ENCODE assay signal across 1 cellular context in the genomic region with DNA sequence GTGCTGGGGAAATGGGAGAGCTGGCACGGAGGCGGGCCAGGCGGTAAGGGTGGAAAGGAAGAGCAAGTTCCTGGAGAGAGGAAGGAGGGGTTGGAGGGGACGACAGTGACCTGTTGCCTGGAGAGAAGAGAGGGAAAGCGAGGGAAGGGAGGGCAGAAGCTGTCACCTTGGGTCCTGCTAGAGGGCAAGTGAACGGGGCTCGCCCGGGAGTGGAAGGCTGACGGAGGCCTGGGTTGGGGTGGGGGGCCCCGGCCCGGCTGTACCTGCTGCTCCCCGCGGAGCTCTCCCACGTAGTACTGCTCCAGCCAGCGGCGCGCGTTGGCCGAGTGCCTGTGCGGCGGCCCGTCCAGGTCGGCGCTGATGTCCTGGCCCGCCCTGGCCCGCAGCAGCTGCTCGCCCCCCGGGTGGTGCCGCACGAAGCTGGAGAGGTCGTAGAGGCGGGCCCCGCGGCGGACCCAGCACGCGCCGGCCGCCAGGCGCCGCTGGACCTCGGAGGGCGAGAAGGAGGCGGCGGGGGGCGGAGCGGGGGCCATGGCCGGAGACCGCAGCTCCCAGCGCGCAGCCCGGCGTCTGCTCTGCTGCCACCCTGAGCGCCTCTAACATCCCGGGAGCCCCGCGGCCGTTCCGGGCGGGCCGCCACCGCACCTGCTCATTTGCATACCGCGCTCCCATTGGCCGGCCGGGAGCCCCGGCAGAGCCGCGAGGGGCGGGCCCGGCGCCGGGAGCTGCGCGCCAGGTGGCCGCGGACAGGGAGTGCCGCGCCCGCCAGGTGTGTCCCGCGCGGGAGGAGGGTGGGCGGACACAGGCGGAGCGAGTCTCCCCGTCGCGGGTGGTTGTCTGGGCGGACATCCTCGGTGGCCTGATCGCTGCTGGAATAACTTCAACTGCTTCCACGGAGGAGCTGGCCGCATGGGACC.
A peak's percentile ranks its signal among the peaks of the same experiment; 100 is the strongest.
TF ChIP-seq lines count a peak whose summit lies in the region.

A gene with protein sequence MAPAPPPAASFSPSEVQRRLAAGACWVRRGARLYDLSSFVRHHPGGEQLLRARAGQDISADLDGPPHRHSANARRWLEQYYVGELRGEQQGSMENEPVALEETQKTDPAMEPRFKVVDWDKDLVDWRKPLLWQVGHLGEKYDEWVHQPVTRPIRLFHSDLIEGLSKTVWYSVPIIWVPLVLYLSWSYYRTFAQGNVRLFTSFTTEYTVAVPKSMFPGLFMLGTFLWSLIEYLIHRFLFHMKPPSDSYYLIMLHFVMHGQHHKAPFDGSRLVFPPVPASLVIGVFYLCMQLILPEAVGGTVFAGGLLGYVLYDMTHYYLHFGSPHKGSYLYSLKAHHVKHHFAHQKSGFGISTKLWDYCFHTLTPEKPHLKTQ (minus strand): TSS at position 598 of the 917 bp plus-strand sequence. CDS start 65 bp downstream, at position 533.

TF ChIP-seq in HepG2, 621 proteins besides CTCF, POLR2A, EP300 and RAD21 (continued from another document and continues in another):
- TF ChIP-seq, protein P1, sequence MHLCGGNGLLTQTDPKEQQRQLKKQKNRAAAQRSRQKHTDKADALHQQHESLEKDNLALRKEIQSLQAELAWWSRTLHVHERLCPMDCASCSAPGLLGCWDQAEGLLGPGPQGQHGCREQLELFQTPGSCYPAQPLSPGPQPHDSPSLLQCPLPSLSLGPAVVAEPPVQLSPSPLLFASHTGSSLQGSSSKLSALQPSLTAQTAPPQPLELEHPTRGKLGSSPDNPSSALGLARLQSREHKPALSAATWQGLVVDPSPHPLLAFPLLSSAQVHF (CRISPR knock-in tag; IDR thresholded peaks at IDR 0.05): no peak
- TF ChIP-seq, protein P2, sequence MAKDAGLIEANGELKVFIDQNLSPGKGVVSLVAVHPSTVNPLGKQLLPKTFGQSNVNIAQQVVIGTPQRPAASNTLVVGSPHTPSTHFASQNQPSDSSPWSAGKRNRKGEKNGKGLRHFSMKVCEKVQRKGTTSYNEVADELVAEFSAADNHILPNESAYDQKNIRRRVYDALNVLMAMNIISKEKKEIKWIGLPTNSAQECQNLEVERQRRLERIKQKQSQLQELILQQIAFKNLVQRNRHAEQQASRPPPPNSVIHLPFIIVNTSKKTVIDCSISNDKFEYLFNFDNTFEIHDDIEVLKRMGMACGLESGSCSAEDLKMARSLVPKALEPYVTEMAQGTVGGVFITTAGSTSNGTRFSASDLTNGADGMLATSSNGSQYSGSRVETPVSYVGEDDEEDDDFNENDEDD (CRISPR knock-in tag; IDR thresholded peaks at IDR 0.05; ENCODE audit: borderline replicate concordance): peak; percentile 84; the same call in 1 of the 2 replicates
- TF ChIP-seq ZNF556 (CRISPR knock-in tag; IDR thresholded peaks at IDR 0.05; ENCODE audit: borderline replicate concordance): peak; percentile 79; the same call in 1 of the 2 replicates
- TF ChIP-seq ZNF33B (CRISPR knock-in tag; IDR thresholded peaks at IDR 0.05): peak; percentile 71; the same call in 1 of the 2 replicates
- TF ChIP-seq ZNF766 (CRISPR knock-in tag; IDR thresholded peaks at IDR 0.05; ENCODE audit: borderline replicate concordance): 0 out of 2 replicates have a peak, but pooled peaks have one; percentile 58
- TF ChIP-seq SNAI1 (CRISPR knock-in tag; IDR thresholded peaks at IDR 0.05; ENCODE audit: borderline replicate concordance): no peak
- peak; percentile 54; the same call in 1 of the 2 replicates for TF ChIP-seq PAX8 (CRISPR knock-in tag; IDR thresholded peaks at IDR 0.05; ENCODE audit: borderline replicate concordance)
- peak; percentile 37; the same call in 1 of the 2 replicates for TF ChIP-seq MED1 (CRISPR knock-in tag; IDR thresholded peaks at IDR 0.05)
- TF ChIP-seq YEATS2 (CRISPR knock-in tag; IDR thresholded peaks at IDR 0.05; ENCODE audit: borderline replicate concordance): no peak
- no peak for TF ChIP-seq GTF3A (CRISPR knock-in tag; conservative IDR thresholded peaks at IDR 0.05)
- no peak; the same call in 1 of the 2 replicates for TF ChIP-seq ZNF280B (CRISPR knock-in tag; IDR thresholded peaks at IDR 0.05; ENCODE audit: borderline replicate concordance)
- TF ChIP-seq EED (CRISPR knock-in tag; IDR thresholded peaks at IDR 0.05): no peak
- TF ChIP-seq ZNF142 (CRISPR knock-in tag; IDR thresholded peaks at IDR 0.05): 0 out of 2 replicates have a peak, but pooled peaks have one; percentile 43
- no peak for TF ChIP-seq HIC2 (CRISPR knock-in tag; IDR thresholded peaks at IDR 0.05; ENCODE audit: low read depth)
- no peak for TF ChIP-seq ZNF746 (CRISPR knock-in tag; IDR thresholded peaks at IDR 0.05)
- TF ChIP-seq SSRP1 (CRISPR knock-in tag; IDR thresholded peaks at IDR 0.05): no peak
- TF ChIP-seq ZNF7 (CRISPR knock-in tag; IDR thresholded peaks at IDR 0.05): no peak
- TF ChIP-seq ZNF567 (CRISPR knock-in tag; IDR thresholded peaks at IDR 0.05; ENCODE audit: borderline replicate concordance): peak; percentile 63; the same call in 1 of the 2 replicates
- no peak for TF ChIP-seq ZNF230 (CRISPR knock-in tag; IDR thresholded peaks at IDR 0.05)
- TF ChIP-seq ZNF850 (CRISPR knock-in tag; conservative IDR thresholded peaks at IDR 0.05): no peak
- TF ChIP-seq ZNF879 (CRISPR knock-in tag; IDR thresholded peaks at IDR 0.05): no peak
- TF ChIP-seq MATR3 (CRISPR knock-in tag; IDR thresholded peaks at IDR 0.05): no peak
- no peak for TF ChIP-seq ZNF605 (CRISPR knock-in tag; IDR thresholded peaks at IDR 0.05)
- no peak for TF ChIP-seq FOXO1 (CRISPR knock-in tag; IDR thresholded peaks at IDR 0.05)
- no peak for TF ChIP-seq TBX3 (IDR thresholded peaks at IDR 0.05; ENCODE audit: borderline replicate concordance)
- no peak for TF ChIP-seq TERF1 (CRISPR knock-in tag; IDR thresholded peaks at IDR 0.05)
- TF ChIP-seq MBNL3 (CRISPR knock-in tag; conservative IDR thresholded peaks at IDR 0.05): no peak
- no peak for TF ChIP-seq ZFAT (CRISPR knock-in tag; conservative IDR thresholded peaks at IDR 0.05)
- no peak for TF ChIP-seq NCOA5 (CRISPR knock-in tag; IDR thresholded peaks at IDR 0.05)
- no peak for TF ChIP-seq ZKSCAN1 (IDR thresholded peaks at IDR 0.05; ENCODE audit: low read length)
- no peak for TF ChIP-seq NFRKB (IDR thresholded peaks at IDR 0.05)
- no peak for TF ChIP-seq AFF4 (CRISPR knock-in tag; IDR thresholded peaks at IDR 0.05)
- TF ChIP-seq, protein P3, sequence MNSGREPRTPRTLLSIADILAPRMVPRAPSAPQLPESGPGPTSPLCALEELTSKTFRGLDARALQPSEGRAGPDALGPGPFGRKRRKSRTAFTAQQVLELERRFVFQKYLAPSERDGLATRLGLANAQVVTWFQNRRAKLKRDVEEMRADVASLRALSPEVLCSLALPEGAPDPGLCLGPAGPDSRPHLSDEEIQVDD (CRISPR knock-in tag; IDR thresholded peaks at IDR 0.05; ENCODE audit: borderline replicate concordance): no peak
- TF ChIP-seq, protein P4, sequence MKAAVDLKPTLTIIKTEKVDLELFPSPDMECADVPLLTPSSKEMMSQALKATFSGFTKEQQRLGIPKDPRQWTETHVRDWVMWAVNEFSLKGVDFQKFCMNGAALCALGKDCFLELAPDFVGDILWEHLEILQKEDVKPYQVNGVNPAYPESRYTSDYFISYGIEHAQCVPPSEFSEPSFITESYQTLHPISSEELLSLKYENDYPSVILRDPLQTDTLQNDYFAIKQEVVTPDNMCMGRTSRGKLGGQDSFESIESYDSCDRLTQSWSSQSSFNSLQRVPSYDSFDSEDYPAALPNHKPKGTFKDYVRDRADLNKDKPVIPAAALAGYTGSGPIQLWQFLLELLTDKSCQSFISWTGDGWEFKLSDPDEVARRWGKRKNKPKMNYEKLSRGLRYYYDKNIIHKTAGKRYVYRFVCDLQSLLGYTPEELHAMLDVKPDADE (CRISPR knock-in tag; IDR thresholded peaks at IDR 0.05): no peak
- no peak for TF ChIP-seq ZFP41 (CRISPR knock-in tag; IDR thresholded peaks at IDR 0.05; ENCODE audit: borderline replicate concordance)
- TF ChIP-seq ZNF629 (CRISPR knock-in tag; conservative IDR thresholded peaks at IDR 0.05): no peak
- TF ChIP-seq ZNF619 (CRISPR knock-in tag; IDR thresholded peaks at IDR 0.05): no peak
- no peak for TF ChIP-seq NFATC3 (CRISPR knock-in tag; IDR thresholded peaks at IDR 0.05)
